In genomic region chr20:5091902-5092301, GRCh38 we compare ENCODE assay signal across 21 cellular contexts. TPM values are rescaled to one million over a fixed set of nuclear protein-coding genes. Genes with fewer than 3 reads are reported as not detected.
DNase-seq lines count a peak whose midpoint lies in the region; ATAC-seq and TF ChIP-seq lines count a peak whose summit lies in the region.
"Had no signal": no experiment of that assay in that cellular context is flagged by ENCODE, and none has a peak within 500 bp of the region (broad histone marks: within the 10 kb centered on the region; RNA-seq: fewer than 3 reads in every experiment).

No MANE protein-coding gene starts in this region.

- H3K27ac Mint-ChIP-seq in activated T-cell treated with anti-CD3 and anti-CD28 coated beads, Interleukin-2, amount 50 U/mL, for 24 hours, result peak overlapping the region; percentile 31
- H3K27ac Mint-ChIP-seq in WTC11, result peak overlapping the region; percentile 61; the same call in 1 of the 2 replicates
- peak overlapping the region; percentile 38 for H3K27ac Mint-ChIP-seq in stimulated activated memory B cell treated with anti-CD40 and anti-IgM and Interleukin-4, amounts not matched to agents 10 μg/mL and 1 μg/mL and 100 μg/mL, for 72 hours

- H3K27me3 Mint-ChIP-seq in activated T-cell treated with anti-CD3 and anti-CD28 coated beads, Interleukin-2, amount 50 U/mL, for 24 hours, result no peaks in the 10 kb centered on the region
- H3K27me3 Mint-ChIP-seq in WTC11 (ENCODE audit: low read depth), result no peaks in the 10 kb centered on the region
- no peaks in the 10 kb centered on the region for H3K27me3 Mint-ChIP-seq in stimulated activated memory B cell treated with anti-CD40 and anti-IgM and Interleukin-4, amounts not matched to agents 10 μg/mL and 1 μg/mL and 100 μg/mL, for 72 hours

- peaks cover 14% of the 10 kb centered on the region for H3K4me1 Mint-ChIP-seq in activated T-cell treated with anti-CD3 and anti-CD28 coated beads, Interleukin-2, amount 50 U/mL, for 24 hours (ENCODE audit: low read depth)
- 0 out of 2 replicates have a peak, but pooled peaks cover 3% of the 10 kb centered on the region for H3K4me1 Mint-ChIP-seq in WTC11
- H3K4me1 Mint-ChIP-seq in stimulated activated memory B cell treated with anti-CD40 and anti-IgM and Interleukin-4, amounts not matched to agents 10 μg/mL and 1 μg/mL and 100 μg/mL, for 72 hours, result peaks cover 33% of the 10 kb centered on the region

- peaks cover 42% of the 10 kb centered on the region for H3K36me3 Mint-ChIP-seq in activated T-cell treated with anti-CD3 and anti-CD28 coated beads, Interleukin-2, amount 50 U/mL, for 24 hours (ENCODE audit: low read depth)
- peaks cover 7% of the 10 kb centered on the region for H3K36me3 Mint-ChIP-seq in WTC11
- peaks cover 10% of the 10 kb centered on the region for H3K36me3 Mint-ChIP-seq in stimulated activated memory B cell treated with anti-CD40 and anti-IgM and Interleukin-4, amounts not matched to agents 10 μg/mL and 1 μg/mL and 100 μg/mL, for 72 hours

- no peak for TF ChIP-seq CTCF in WTC11 (IDR thresholded peaks at IDR 0.05)

- no peak for DNase-seq in activated T-cell treated with anti-CD3 and anti-CD28 coated beads, Interleukin-2, amount 50 U/mL, for 24 hours
- DNase-seq in activated T-cell treated with anti-CD3 and anti-CD28 coated beads, Interleukin-2, amount 50 U/mL, for 1 hour, result no peak
- no peak for DNase-seq in WTC11 (ENCODE audit: low spot score)
- DNase-seq in left colon, result no peak
- no peak for DNase-seq in activated naive CD4-positive, alpha-beta T cell treated with Interleukin-2 at 50 U/mL for 16 hours
- DNase-seq: 8988T, COR-L47, DMS 273 treated with DMSO at 0.1 percent for 48 hours, DMS79 treated with DMSO at 0.1 percent for 48 hours, GOT3, IMR-90, NCI-H1105, NCI-H2029 treated with DMSO at 0.1 percent for 48 hours, NCI-H2171, NCI-H526 had no signal

- CTCF ChIA-PET in WTC11 (lab: Charles Lee), result interaction anchor here (1.1 kb wide), 1 partner anchor 9 kb away, joined by 3 read pairs; no protein-coding TSS in a partner anchor

- ATAC-seq in WTC11, result no peak
- peak; percentile 79 for ATAC-seq in left colon
- no peak for ATAC-seq in stimulated activated memory B cell treated with anti-CD40 and anti-IgM and Interleukin-4, amounts not matched to agents 10 μg/mL and 1 μg/mL and 100 μg/mL, for 72 hours
- ATAC-seq in GM21737 (IDR thresholded peaks at IDR 0.05; ENCODE audit: unreplicated experiment), result no peak
- no peak for ATAC-seq in GM19455 (IDR thresholded peaks at IDR 0.05; ENCODE audit: unreplicated experiment)
- ATAC-seq: GM12878, HCT116, Right ventricle myocardium inferior had no signal

- no peak overlapping the region for H3K4me3 Mint-ChIP-seq in activated T-cell treated with anti-CD3 and anti-CD28 coated beads, Interleukin-2, amount 50 U/mL, for 24 hours
- no peak overlapping the region for H3K4me3 Mint-ChIP-seq in WTC11
- H3K4me3 Mint-ChIP-seq in stimulated activated memory B cell treated with anti-CD40 and anti-IgM and Interleukin-4, amounts not matched to agents 10 μg/mL and 1 μg/mL and 100 μg/mL, for 72 hours, result no peak overlapping the region

- POLR2A ChIA-PET in WTC11 (lab: Charles Lee), result interaction anchor here (0.6 kb wide), 1 partner anchor 66 kb away, joined by 4 read pairs; no protein-coding TSS in a partner anchor

- intact Hi-C loops in left colon (cut with DNase I, micrococcal nuclease), result no loop called here

- no peaks in the 10 kb centered on the region for H3K9me3 Mint-ChIP-seq in activated T-cell treated with anti-CD3 and anti-CD28 coated beads, Interleukin-2, amount 50 U/mL, for 24 hours
- no peaks in the 10 kb centered on the region for H3K9me3 Mint-ChIP-seq in WTC11
- H3K9me3 Mint-ChIP-seq in stimulated activated memory B cell treated with anti-CD40 and anti-IgM and Interleukin-4, amounts not matched to agents 10 μg/mL and 1 μg/mL and 100 μg/mL, for 72 hours, result no peaks in the 10 kb centered on the region

TF ChIP-seq in WTC11, 78 proteins besides CTCF, POLR2A, EP300 and RAD21:
- TF ChIP-seq TEAD4 (CRISPR knock-in tag; IDR thresholded peaks at IDR 0.05), result no peak

RNA-seq across cellular contexts. Expression of gene TMEM230, which starts 21.0 kb away (rescaled TPM):
- total RNA-seq in WTC11 (2021), result 72.7 to 78.4 TPM (median 73.9 TPM) in 3 replicates
- 10 to 100 TPM; 64.3 to 81.4 TPM for total RNA-seq in left colon

RNA-seq across cellular contexts. Expression of gene PCNA, which starts 27.9 kb away (rescaled TPM):
- 239 to 262 TPM (median 240 TPM) in 3 replicates for total RNA-seq in WTC11 (2021)
- total RNA-seq in left colon, result 10 to 100 TPM; 47.9 to 61.5 TPM

RNA-seq across cellular contexts. Expression of gene CDS2, which starts 34.9 kb away (rescaled TPM):
- total RNA-seq in WTC11 (2021), result 49.1 to 56.6 TPM (median 54.9 TPM) in 3 replicates
- 10 to 100 TPM; 33.4 to 42.6 TPM for total RNA-seq in left colon
